Comparison of ENCODE assay signal across 16 cellular contexts in the genomic region with DNA sequence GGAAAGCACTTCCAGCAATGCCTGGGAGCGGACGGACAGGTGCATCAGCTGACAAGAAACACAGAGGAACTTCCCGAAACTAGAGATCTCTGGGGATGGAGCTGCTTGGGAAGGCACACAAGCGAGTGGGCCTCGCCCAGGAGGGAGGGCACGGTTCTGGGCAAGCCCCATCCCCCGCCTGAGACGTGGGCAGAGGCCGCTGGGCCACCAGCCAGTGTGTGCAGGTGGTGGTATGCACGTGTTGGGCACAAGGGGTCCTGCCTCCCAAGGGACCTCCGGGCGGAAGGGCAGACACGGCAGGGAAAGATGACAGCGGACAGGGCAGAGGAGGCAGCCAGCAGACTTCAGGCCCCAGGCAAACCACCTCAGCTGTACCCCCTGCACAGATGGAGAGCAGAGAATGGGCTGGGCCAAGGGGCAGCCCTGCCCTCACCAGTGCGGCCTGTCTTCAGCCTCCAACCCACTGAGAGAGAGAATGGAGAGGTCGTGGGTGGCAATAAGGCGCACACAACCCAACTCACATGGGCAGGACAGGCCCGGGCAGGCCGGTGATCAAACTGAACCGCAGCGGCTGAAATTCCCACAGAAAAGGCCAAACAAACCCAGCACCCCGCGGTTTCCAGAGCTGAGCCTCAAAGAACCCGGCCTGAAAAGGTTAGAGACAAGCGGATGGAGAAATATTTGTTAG. TPM values are rescaled to one million over a fixed set of nuclear protein-coding genes. Genes with fewer than 3 reads are reported as not detected.
DNase-seq lines count a peak whose midpoint lies in the region; TF ChIP-seq lines count a peak whose summit lies in the region.
"Had no signal": no experiment of that assay in that cellular context is flagged by ENCODE, and none has a peak within 500 bp of the region (broad histone marks: within the 10 kb centered on the region; RNA-seq: fewer than 3 reads in every experiment).

No MANE protein-coding gene starts in this region.

- no peaks in the 10 kb centered on the region for H3K9me3 ChIP-seq in H9 (ENCODE audit: control insufficient read depth, low read depth, low read length)
- peaks cover 4% of the 10 kb centered on the region; the same call in 1 of the 2 replicates for H3K9me3 ChIP-seq in MG63

- H3K27me3 ChIP-seq in H9 (ENCODE audit: insufficient read depth, low read length), result no peaks in the 10 kb centered on the region
- no peaks in the 10 kb centered on the region for H3K27me3 ChIP-seq in brain microvascular endothelial cell (replicated peaks)
- H3K27me3 ChIP-seq in MG63, result no peaks in the 10 kb centered on the region
- H3K27me3 ChIP-seq: right atrium auricular region had no signal

- H4K91ac ChIP-seq in H9 (ENCODE audit: insufficient read length, low read depth, low read length), result no peak overlapping the region

- no peak overlapping the region for H3T11ph ChIP-seq in H9 (ENCODE audit: low read length)

- H2BK20ac ChIP-seq in H9 (ENCODE audit: low read depth, low read length, poor library complexity, severe bottlenecking), result no peak overlapping the region

- TF ChIP-seq CTCF in H9 (conservative IDR thresholded peaks at IDR 0.05) (no peak), brain microvascular endothelial cell (IDR thresholded peaks at IDR 0.05; ENCODE audit: low read depth, low read length, missing control alignments) (no peak)

- peak overlapping the region in 2 of 3 experiments; percentile 70 to 78; a peak in 4 of 7 replicates for H3K27ac Mint-ChIP-seq in H9
- H3K27ac Mint-ChIP-seq: activated naive CD8-positive, alpha-beta T cell treated with anti-CD3 and anti-CD28 coated beads, Interleukin-2, amount 10 ng/mL, durations not matched to agents 7 days and 5 days; activated T-cell treated with anti-CD3 and anti-CD28 coated beads, Interleukin-2, amount 50 U/mL, for 24 hours; T-helper 2 cell treated with Interferon-gamma antibody and Interleukin-4, amounts not matched to agents 5 μg/mL and 100 μg/mL, for 36 hours had no signal

- no peak overlapping the region for H3K4me2 ChIP-seq in H9 (ENCODE audit: insufficient read depth, insufficient read length, low read length)

- no peak overlapping the region for H3K18ac ChIP-seq in H9 (ENCODE audit: insufficient read length, low read depth, low read length)

- H2BK15ac ChIP-seq in H9 (ENCODE audit: low read depth, low read length), result no peak overlapping the region

- H3K56ac ChIP-seq in H9 (ENCODE audit: insufficient read length, low read depth, low read length), result no peak overlapping the region

- no peak overlapping the region for H3K27ac ChIP-seq in H9 (ENCODE audit: insufficient read length, low read depth, low read length)
- no peak overlapping the region for H3K27ac ChIP-seq in brain microvascular endothelial cell
- H3K27ac ChIP-seq: right atrium auricular region had no signal

- no peak overlapping the region for H3K9ac ChIP-seq in H9 (ENCODE audit: extremely low read depth, insufficient read length, low read length)

- no peak overlapping the region for H3K4me3 ChIP-seq in brain microvascular endothelial cell (ENCODE audit: low read depth, low read length)
- no peak overlapping the region for H3K4me3 ChIP-seq in MG63
- H3K4me3 ChIP-seq: right atrium auricular region had no signal

- no peak overlapping the region for H3K23ac ChIP-seq in H9 (ENCODE audit: insufficient read length, low read depth, low read length)

- no peak overlapping the region for H2BK120ac ChIP-seq in H9 (ENCODE audit: low read depth, low read length, poor library complexity, severe bottlenecking)

- in situ Hi-C loops in brain microvascular endothelial cell (cut with HindIII; ENCODE audit: low pct_ligation_motif_present, low sequenced_read_pairs), result no loop called here

- H4K20me1 ChIP-seq in H9 (ENCODE audit: control insufficient read depth, insufficient read depth, insufficient read length), result no peaks in the 10 kb centered on the region

- no peaks in the 10 kb centered on the region for H3K4me1 ChIP-seq in H9 (ENCODE audit: insufficient read depth, low read length)
- H3K4me1 ChIP-seq: right atrium auricular region had no signal

- no peak overlapping the region for H2BK12ac ChIP-seq in H9 (ENCODE audit: insufficient read length, low read depth, low read length)

- no peak overlapping the region for H4K8ac ChIP-seq in H9 (replicated peaks; ENCODE audit: insufficient read length, low read depth, low read length)

- no peak overlapping the region for H2BK5ac ChIP-seq in H9 (ENCODE audit: insufficient read length, low read length)

- no peak overlapping the region for H2AFZ ChIP-seq in H9 (ENCODE audit: low read length)

- H3K4ac ChIP-seq in H9 (ENCODE audit: low read depth, low read length), result no peak overlapping the region

- H3K4me3 Mint-ChIP-seq in H9, result no peak overlapping the region
- H3K4me3 Mint-ChIP-seq: activated naive CD8-positive, alpha-beta T cell treated with anti-CD3 and anti-CD28 coated beads, Interleukin-2, amount 10 ng/mL, durations not matched to agents 7 days and 5 days; activated T-cell treated with anti-CD3 and anti-CD28 coated beads, Interleukin-2, amount 50 U/mL, for 24 hours; T-helper 2 cell treated with Interferon-gamma antibody and Interleukin-4, amounts not matched to agents 5 μg/mL and 100 μg/mL, for 36 hours had no signal

- H3K14ac ChIP-seq in H9 (ENCODE audit: insufficient read depth, low read length), result no peak overlapping the region

- H4K5ac ChIP-seq in H9 (ENCODE audit: insufficient read length, low read depth, low read length), result no peak overlapping the region

- no peaks in the 10 kb centered on the region for H3K23me2 ChIP-seq in H9 (ENCODE audit: insufficient read length, low read depth, low read length, poor library complexity, severe bottlenecking)

- no peak overlapping the region for H2AK5ac ChIP-seq in H9 (ENCODE audit: insufficient read length, low read length)

- H3K79me1 ChIP-seq in H9 (ENCODE audit: insufficient read depth, low read depth, low read length, poor library complexity, severe bottlenecking), result no peaks in the 10 kb centered on the region

- H3K79me2 ChIP-seq in H9 (ENCODE audit: insufficient read depth, low read length), result peaks cover 13% of the 10 kb centered on the region; the same call in 1 of the 2 replicates

- H3K36me3 ChIP-seq in brain microvascular endothelial cell (replicated peaks), result no peaks in the 10 kb centered on the region
- peaks cover 7% of the 10 kb centered on the region; the same call in 1 of the 2 replicates for H3K36me3 ChIP-seq in MG63

- peaks cover 8 to 9% of the 10 kb centered on the region in 2 experiments for H3K4me1 Mint-ChIP-seq in H9

- DNase-seq in H9 (no peak), brain pericyte (ENCODE audit: low read depth, low spot score) (peak; percentile 27), islet precursor cell (peak; percentile 43), smooth muscle cell of the brain vasculature (ENCODE audit: low read depth, low spot score) (peak; percentile 85), brain microvascular endothelial cell (no peak), hypothalamus (lab: John Stamatoyannopoulos, UW) (no peak), MG63 (no peak)
- no peak for DNase-seq in activated CD4-positive, alpha-beta T cell treated with anti-CD3 and anti-CD28 coated beads for 1 hour
- DNase-seq: activated CD4-positive, alpha-beta T cell treated with anti-CD3 and anti-CD28 coated beads, Interleukin-2, amount 50 U/mL, for 1 hour; activated naive CD8-positive, alpha-beta T cell treated with anti-CD3 and anti-CD28 coated beads, Interleukin-2, amount 10 ng/mL, durations not matched to agents 7 days and 5 days; activated T-cell treated with anti-CD3 and anti-CD28 coated beads, Interleukin-2, amount 50 U/mL, for 24 hours; AML-193; NCI-H2171 treated with DMSO at 0.1 percent for 48 hours; stimulated activated CD4-positive, alpha-beta T cell treated with anti-CD3 and anti-CD28 coated beads, Interleukin-4, amount 100 ng/mL, for 24 hours had no signal

- H3K9me3 Mint-ChIP-seq in H9, result peaks cover 0 to 1% of the 10 kb centered on the region in 2 experiments; a peak in 1 of 5 replicates

- no CpG with 5 or more reads among the region's 25 CpGs for WGBS in H9 (ENCODE audit: extremely low coverage, insufficient read length, low lambda C conversion rate)

- no peaks in the 10 kb centered on the region for H3K27me3 Mint-ChIP-seq in H9 (ENCODE audit: low read depth)
- H3K27me3 Mint-ChIP-seq: activated naive CD8-positive, alpha-beta T cell treated with anti-CD3 and anti-CD28 coated beads, Interleukin-2, amount 10 ng/mL, durations not matched to agents 7 days and 5 days; activated T-cell treated with anti-CD3 and anti-CD28 coated beads, Interleukin-2, amount 50 U/mL, for 24 hours had no signal

- H3K36me3 Mint-ChIP-seq in H9 (ENCODE audit: insufficient read depth in 1 of 3, low read depth in 3 of 3), result peaks cover 22 to 33% (median 24%) of the 10 kb centered on the region in 3 experiments

RNA-seq across cellular contexts. Expression of a gene that starts 51.2 kb away (rescaled TPM):
- 27.5 and 32.0 TPM in 2 replicates for total RNA-seq in H9 (2021)
- 5.2 and 27.3 TPM in 2 replicates for total RNA-seq in MG63 (2014; rRNA removed; shearing (Covaris generic); ENCODE audit: low replicate concordance)

Comparison
In these comparisons a context has a peak if more than half of its experiments do, and no peak if none do; other contexts are left out.
1. DNase-seq: peak in brain pericyte (single experiment), islet precursor cell (single experiment) and smooth muscle cell of the brain vasculature (single experiment); none in H9 (single experiment), activated CD4-positive, alpha-beta T cell treated with anti-CD3 and anti-CD28 coated beads for 1 hour (single experiment), brain microvascular endothelial cell (single experiment), hypothalamus (0 of 51) and MG63 (single experiment).